Comparison of ENCODE assay signal across 8 cellular contexts in genomic region chr7:516606-517456, GRCh38. TPM values are rescaled to one million over a fixed set of nuclear protein-coding genes. Genes with fewer than 3 reads are reported as not detected.
DNase-seq lines count a peak whose midpoint lies in the region; ATAC-seq and TF ChIP-seq lines count a peak whose summit lies in the region.

No MANE protein-coding gene starts in this region.

- no peaks in the 10 kb centered on the region for H3K36me3 Mint-ChIP-seq in immature natural killer cell

- DNase-seq in activated CD4-positive, alpha-beta T cell treated with anti-CD3 and anti-CD28 coated beads, Interleukin-2, amount 50 U/mL, for 48 hours, result peak; percentile 56 to 63
- no peak for DNase-seq in activated CD4-positive, alpha-beta T cell treated with anti-CD3 and anti-CD28 coated beads, Interleukin-2, amount 50 U/mL, for 1 hour
- DNase-seq in ascending aorta (ENCODE audit: low spot score in 2 of 2) (peak in 1 of 2 donors; percentile 81), immature natural killer cell (no peak)
- peak; percentile 52 for DNase-seq in stimulated activated CD8-positive, alpha-beta memory T cell treated with anti-CD3 and anti-CD28 coated beads, Interleukin-4, amount 100 ng/mL, for 48 hours

- no peak overlapping the region for H3K4me3 Mint-ChIP-seq in immature natural killer cell

- no peak overlapping the region for H3K27ac Mint-ChIP-seq in immature natural killer cell

- H3K9me3 ChIP-seq in ascending aorta (no peaks in the 10 kb centered on the region), iPS-18c (ENCODE audit: control insufficient read depth, insufficient read depth, low read length) (no peaks in the 10 kb centered on the region)

- peak overlapping the region; percentile 77 to 83 for H3K4me3 ChIP-seq in ascending aorta
- H3K4me3 ChIP-seq in iPS-18c (ENCODE audit: insufficient read depth, low read depth, low read length), result peak overlapping the region; percentile 64

- H3K27ac ChIP-seq in ascending aorta, result peak overlapping the region; percentile 97

- no peaks in the 10 kb centered on the region for H3K27me3 ChIP-seq in ascending aorta

- peaks cover 26 to 59% of the 10 kb centered on the region in 2 donors for H3K4me1 ChIP-seq in ascending aorta

- H3K4me1 Mint-ChIP-seq in immature natural killer cell, result peaks cover 5 to 10% of the 10 kb centered on the region in 2 donors

- intact Hi-C loops in ascending aorta (cut with DNase I), result loop anchor here (10.0 kb wide), 1 partner anchor 258 kb away; no protein-coding TSS in a partner anchor

- no peaks in the 10 kb centered on the region for H3K9me3 Mint-ChIP-seq in immature natural killer cell

- peaks cover 4 to 15% of the 10 kb centered on the region in 2 donors for H3K36me3 ChIP-seq in ascending aorta

- ATAC-seq in GM21367 (IDR thresholded peaks at IDR 0.05; ENCODE audit: unreplicated experiment), result no peak
- no peak for ATAC-seq in GM19463 (IDR thresholded peaks at IDR 0.05; ENCODE audit: unreplicated experiment)

- TF ChIP-seq CTCF in ascending aorta (IDR thresholded peaks at IDR 0.05), result no peak

- H3K27me3 Mint-ChIP-seq in immature natural killer cell (ENCODE audit: low read depth in 3 of 3), result peaks cover 5 to 18% (median 17%) of the 10 kb centered on the region in 3 donors

RNA-seq across cellular contexts. Expression of gene PDGFA, which starts 2.8 kb away (rescaled TPM):
- 349 TPM for total RNA-seq in ascending aorta
- polyA plus RNA-seq in immature natural killer cell, result under 1 TPM in 2 of 3 donors, not detected in 1; 0.29 to 0.59 TPM

Comparison
In these comparisons a context has a peak if more than half of its experiments do, and no peak if none do; other contexts are left out.
1. DNase-seq: peak in activated CD4-positive, alpha-beta T cell treated with anti-CD3 and anti-CD28 coated beads, Interleukin-2, amount 50 U/mL, for 48 hours (2 of 2) and stimulated activated CD8-positive, alpha-beta memory T cell treated with anti-CD3 and anti-CD28 coated beads, Interleukin-4, amount 100 ng/mL, for 48 hours (single experiment); none in activated CD4-positive, alpha-beta T cell treated with anti-CD3 and anti-CD28 coated beads, Interleukin-2, amount 50 U/mL, for 1 hour (single experiment) and immature natural killer cell (0 of 3).